8 cellular contexts compared by ENCODE assay signal in the genomic region with DNA sequence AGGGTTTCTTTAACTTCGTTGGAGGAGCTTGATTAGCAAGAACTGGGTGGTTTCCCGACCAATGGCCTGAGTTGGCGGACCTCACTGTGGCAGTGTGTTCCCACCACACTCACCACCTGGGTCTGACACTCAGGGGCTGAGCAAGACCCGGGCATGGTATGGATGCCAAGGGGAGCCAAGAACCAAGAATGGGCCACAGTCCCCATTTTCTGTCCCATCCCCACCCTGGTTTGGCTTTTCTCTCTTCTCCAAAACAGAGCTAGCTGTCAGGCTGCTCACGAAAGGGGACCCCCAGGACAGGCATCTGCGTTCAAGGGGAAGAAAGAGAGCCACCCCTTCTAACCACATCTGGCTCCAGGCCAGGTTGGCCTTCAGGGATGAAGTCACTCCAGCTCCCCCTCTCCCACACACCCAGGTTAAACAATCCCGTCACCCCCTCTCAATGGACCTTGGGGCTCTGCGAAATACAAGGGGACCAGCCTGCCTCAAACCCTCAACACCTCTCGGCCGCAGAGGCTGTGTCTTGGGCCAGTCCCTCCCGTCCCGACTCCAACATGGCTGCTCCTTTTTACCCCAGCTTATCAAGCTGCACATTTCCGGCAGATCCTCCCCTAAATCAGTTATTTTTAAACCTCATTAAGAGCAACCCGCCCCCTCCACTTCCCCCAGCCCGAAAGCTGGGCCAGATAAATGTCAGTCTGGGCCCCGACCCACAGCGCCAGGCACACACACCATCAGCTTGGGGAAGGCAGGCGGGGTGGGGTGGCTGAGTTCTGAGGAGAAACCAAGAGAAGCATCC. TPM values are rescaled to one million over a fixed set of nuclear protein-coding genes. Genes with fewer than 3 reads are reported as not detected.
DNase-seq lines count a peak whose midpoint lies in the region; ATAC-seq and TF ChIP-seq lines count a peak whose summit lies in the region.

No MANE protein-coding gene starts in this region.

- H3K36me3 ChIP-seq in right atrium auricular region, result peaks cover 31% of the 10 kb centered on the region
- peaks cover 35% of the 10 kb centered on the region for H3K36me3 ChIP-seq in suprapubic skin

- peaks cover 66% of the 10 kb centered on the region for H3K36me3 Mint-ChIP-seq in activated CD4-positive, alpha-beta T cell treated with anti-CD3 and anti-CD28 coated beads for 36 hours (ENCODE audit: low read depth)
- peaks cover 61% of the 10 kb centered on the region for H3K36me3 Mint-ChIP-seq in activated CD4-positive, alpha-beta memory T cell treated with anti-CD3 and anti-CD28 coated beads for 36 hours

- TF ChIP-seq CTCF in right atrium auricular region (IDR thresholded peaks at IDR 0.05) (no peak), suprapubic skin (IDR thresholded peaks at IDR 0.05) (no peak)

- POLR2A ChIA-PET in activated CD4-positive, alpha-beta T cell treated with anti-CD3 and anti-CD28 coated beads for 36 hours (lab: Charles Lee), result interaction anchor here (0.8 to 2.6 kb wide), 2 partner anchors 8 to 83 kb away, joined by 3 to 9 read pairs; no protein-coding TSS in a partner anchor
- POLR2A ChIA-PET in activated CD4-positive, alpha-beta memory T cell treated with anti-CD3 and anti-CD28 coated beads for 36 hours (lab: Charles Lee), result interaction anchor here (1.1 to 4.3 kb wide), 5 partner anchors 7 to 832 kb away, joined by 3 to 29 read pairs (median 3); no protein-coding TSS in a partner anchor

- WGBS in suprapubic skin, result 32% methylated on average over 17 of the region's 18 CpGs

- H3K9me3 ChIP-seq in right atrium auricular region (no peaks in the 10 kb centered on the region), suprapubic skin (no peaks in the 10 kb centered on the region)

- peak overlapping the region; percentile 82 to 87 for H3K4me3 ChIP-seq in right atrium auricular region
- peak overlapping the region; percentile 63 for H3K4me3 ChIP-seq in suprapubic skin

- CTCF ChIA-PET in activated CD4-positive, alpha-beta T cell treated with anti-CD3 and anti-CD28 coated beads for 36 hours (lab: Charles Lee), result interaction anchor here (0.7 to 2.1 kb wide), 5 partner anchors 10 to 833 kb away, joined by 3 to 11 read pairs (median 3); no protein-coding TSS in a partner anchor
- CTCF ChIA-PET in activated CD4-positive, alpha-beta memory T cell treated with anti-CD3 and anti-CD28 coated beads for 36 hours (lab: Charles Lee), result interaction anchor here (0.9 to 4.4 kb wide), 7 partner anchors 13 to 164 kb away, joined by 3 to 31 read pairs (median 4); no protein-coding TSS in a partner anchor

- H3K4me3 Mint-ChIP-seq in activated CD4-positive, alpha-beta T cell treated with anti-CD3 and anti-CD28 coated beads for 36 hours, result peak overlapping the region; percentile 95
- peak overlapping the region; percentile 93 for H3K4me3 Mint-ChIP-seq in activated CD4-positive, alpha-beta memory T cell treated with anti-CD3 and anti-CD28 coated beads for 36 hours

- H3K4me1 ChIP-seq in right atrium auricular region, result peaks cover 0 to 84% of the 10 kb centered on the region in 2 donors
- H3K4me1 ChIP-seq in suprapubic skin, result peaks cover 76% of the 10 kb centered on the region

- no peaks in the 10 kb centered on the region for H3K27me3 ChIP-seq in right atrium auricular region
- H3K27me3 ChIP-seq in suprapubic skin, result no peaks in the 10 kb centered on the region

- no peaks in the 10 kb centered on the region for H3K9me3 Mint-ChIP-seq in activated CD4-positive, alpha-beta T cell treated with anti-CD3 and anti-CD28 coated beads for 36 hours (ENCODE audit: low read depth)
- no peaks in the 10 kb centered on the region for H3K9me3 Mint-ChIP-seq in activated CD4-positive, alpha-beta memory T cell treated with anti-CD3 and anti-CD28 coated beads for 36 hours

- no peak for ATAC-seq in activated CD4-positive, alpha-beta T cell treated with anti-CD3 and anti-CD28 coated beads for 36 hours

- peak; percentile 39 for DNase-seq in activated CD4-positive, alpha-beta T cell treated with anti-CD3 and anti-CD28 coated beads for 36 hours
- no peak for DNase-seq in activated CD4-positive, alpha-beta T cell treated with anti-CD3 and anti-CD28 coated beads for 48 hours
- DNase-seq in activated CD4-positive, alpha-beta memory T cell treated with anti-CD3 and anti-CD28 coated beads for 36 hours, result peak; percentile 53
- DNase-seq in right atrium auricular region (ENCODE audit: low spot score), result no peak
- peak in 1 of 2 donors; percentile 74 for DNase-seq in suprapubic skin (ENCODE audit: low spot score in 2 of 2)
- no peak for DNase-seq in activated effector memory CD4-positive, alpha-beta T cell treated with anti-CD3 and anti-CD28 coated beads, Interleukin-2, amount 50 U/mL, for 16 hours
- DNase-seq in stimulated activated CD4-positive, alpha-beta T cell treated with anti-CD3 and anti-CD28 coated beads, Interleukin-1b, Interleukin-23, amount 100 ng/mL, for 48 hours, result no peak
- DNase-seq in activated CD8-positive, alpha-beta memory T cell treated with anti-CD3 and anti-CD28 coated beads, Interleukin-2, amount 50 U/mL, for 48 hours, result no peak

- H3K27me3 Mint-ChIP-seq in activated CD4-positive, alpha-beta T cell treated with anti-CD3 and anti-CD28 coated beads for 36 hours, result no peaks in the 10 kb centered on the region
- H3K27me3 Mint-ChIP-seq in activated CD4-positive, alpha-beta memory T cell treated with anti-CD3 and anti-CD28 coated beads for 36 hours, result no peaks in the 10 kb centered on the region

- peaks cover 58% of the 10 kb centered on the region for H3K4me1 Mint-ChIP-seq in activated CD4-positive, alpha-beta T cell treated with anti-CD3 and anti-CD28 coated beads for 36 hours
- H3K4me1 Mint-ChIP-seq in activated CD4-positive, alpha-beta memory T cell treated with anti-CD3 and anti-CD28 coated beads for 36 hours (ENCODE audit: low read depth), result peaks cover 53% of the 10 kb centered on the region

- no peak for TF ChIP-seq POLR2A in suprapubic skin (IDR thresholded peaks at IDR 0.05)

- intact Hi-C loops in activated CD4-positive, alpha-beta T cell treated with anti-CD3 and anti-CD28 coated beads for 36 hours (cut with DNase I, micrococcal nuclease), result loop anchor here in 1 of 2 experiments (5.0 to 10.0 kb wide), 5 partner anchors 283 to 1995 kb away; partner anchors contain the start of genes AIM2 and PEA15
- intact Hi-C loops in activated CD4-positive, alpha-beta memory T cell treated with anti-CD3 and anti-CD28 coated beads for 36 hours (cut with micrococcal nuclease), result loop anchor here (5.0 to 10.0 kb wide), 5 partner anchors 175 to 910 kb away; partner anchors contain the start of genes AIM2, DCAF8, IGSF8 and SLAMF1

- peak overlapping the region; percentile 97 for H3K27ac Mint-ChIP-seq in activated CD4-positive, alpha-beta T cell treated with anti-CD3 and anti-CD28 coated beads for 36 hours
- H3K27ac Mint-ChIP-seq in activated CD4-positive, alpha-beta memory T cell treated with anti-CD3 and anti-CD28 coated beads for 36 hours, result peak overlapping the region; percentile 98

- peak overlapping the region; percentile 98 to 99 for H3K27ac ChIP-seq in right atrium auricular region
- H3K27ac ChIP-seq in suprapubic skin, result peak overlapping the region; percentile 94

- TF ChIP-seq EP300 in suprapubic skin (IDR thresholded peaks at IDR 0.05), result no peak

RNA-seq across cellular contexts. Expression of gene TAGLN2, which starts 3.4 kb away (rescaled TPM):
- 100 to 1,000 TPM; 410 to 495 TPM for total RNA-seq in activated CD4-positive, alpha-beta T cell treated with anti-CD3 and anti-CD28 coated beads for 36 hours
- total RNA-seq in activated CD4-positive, alpha-beta memory T cell treated with anti-CD3 and anti-CD28 coated beads for 36 hours, result 100 to 1,000 TPM; 597 to 607 TPM
- 100 to 1,000 TPM; 124 to 235 TPM for total RNA-seq in right atrium auricular region
- 100 to 1,000 TPM; 281 to 427 (median 338) TPM for total RNA-seq in suprapubic skin

RNA-seq across cellular contexts. Expression of gene CFAP45, which starts 21.9 kb away (rescaled TPM):
- total RNA-seq in activated CD4-positive, alpha-beta T cell treated with anti-CD3 and anti-CD28 coated beads for 36 hours, result 1 to 10 TPM in 1 of 2 experiments, under 1 TPM in 1; 0.98 to 1.1 TPM
- total RNA-seq in activated CD4-positive, alpha-beta memory T cell treated with anti-CD3 and anti-CD28 coated beads for 36 hours, result 1 to 10 TPM; 2.1 to 2.2 TPM
- total RNA-seq in right atrium auricular region (1 to 10 TPM in 1 of 2 donors, under 1 TPM in 1; 0.86 to 1.3 TPM), suprapubic skin (1 to 10 TPM in 3 of 4 donors, under 1 TPM in 1; 0.78 to 2.1 (median 1.6) TPM)

RNA-seq across cellular contexts. Expression of gene IGSF9, which starts 23.5 kb away (rescaled TPM):
- under 1 TPM in 1 of 2 experiments, not detected in 1; 0.07 TPM for total RNA-seq in activated CD4-positive, alpha-beta T cell treated with anti-CD3 and anti-CD28 coated beads for 36 hours
- total RNA-seq in activated CD4-positive, alpha-beta memory T cell treated with anti-CD3 and anti-CD28 coated beads for 36 hours, result under 1 TPM in 1 of 2 experiments, not detected in 1; 0.05 TPM
- total RNA-seq in right atrium auricular region (1 to 10 TPM; 2.0 to 5.4 TPM), suprapubic skin (10 to 100 TPM; 26.1 to 44.1 (median 28.4) TPM)

RNA-seq across cellular contexts. Expression of gene SLAMF9, which starts 32.1 kb away (rescaled TPM):
- total RNA-seq in activated CD4-positive, alpha-beta T cell treated with anti-CD3 and anti-CD28 coated beads for 36 hours, result not detected
- total RNA-seq in activated CD4-positive, alpha-beta memory T cell treated with anti-CD3 and anti-CD28 coated beads for 36 hours, result not detected
- not detected for total RNA-seq in right atrium auricular region
- total RNA-seq in suprapubic skin, result not detected

RNA-seq across cellular contexts. Expression of gene VSIG8, which starts 59.4 kb away (rescaled TPM):
- under 1 TPM in 1 of 2 experiments, not detected in 1; 0.11 TPM for total RNA-seq in activated CD4-positive, alpha-beta T cell treated with anti-CD3 and anti-CD28 coated beads for 36 hours
- not detected for total RNA-seq in activated CD4-positive, alpha-beta memory T cell treated with anti-CD3 and anti-CD28 coated beads for 36 hours
- total RNA-seq in right atrium auricular region (not detected), suprapubic skin (10 to 100 TPM; 18.1 to 62.2 (median 25.7) TPM)

Comparison
In these comparisons a context has a peak if more than half of its experiments do, and no peak if none do; other contexts are left out.
1. DNase-seq: peak in activated CD4-positive, alpha-beta T cell treated with anti-CD3 and anti-CD28 coated beads for 36 hours (single experiment) and activated CD4-positive, alpha-beta memory T cell treated with anti-CD3 and anti-CD28 coated beads for 36 hours (single experiment); none in activated CD4-positive, alpha-beta T cell treated with anti-CD3 and anti-CD28 coated beads for 48 hours (single experiment), right atrium auricular region (single experiment), activated effector memory CD4-positive, alpha-beta T cell treated with anti-CD3 and anti-CD28 coated beads, Interleukin-2, amount 50 U/mL, for 16 hours (single experiment), stimulated activated CD4-positive, alpha-beta T cell treated with anti-CD3 and anti-CD28 coated beads, Interleukin-1b, Interleukin-23, amount 100 ng/mL, for 48 hours (single experiment) and activated CD8-positive, alpha-beta memory T cell treated with anti-CD3 and anti-CD28 coated beads, Interleukin-2, amount 50 U/mL, for 48 hours (single experiment).
2. RNA of gene IGSF9, which starts 23.5 kb away (total RNA-seq): 26.1 to 44.1 TPM in suprapubic skin; 2.0 to 5.4 TPM in right atrium auricular region, 0.07 TPM in activated CD4-positive, alpha-beta T cell treated with anti-CD3 and anti-CD28 coated beads for 36 hours and 0.05 TPM in activated CD4-positive, alpha-beta memory T cell treated with anti-CD3 and anti-CD28 coated beads for 36 hours; every median in the first group is over 4 times any median in the second.